ENCODE assay signal across 31 cellular contexts in the genomic region with DNA sequence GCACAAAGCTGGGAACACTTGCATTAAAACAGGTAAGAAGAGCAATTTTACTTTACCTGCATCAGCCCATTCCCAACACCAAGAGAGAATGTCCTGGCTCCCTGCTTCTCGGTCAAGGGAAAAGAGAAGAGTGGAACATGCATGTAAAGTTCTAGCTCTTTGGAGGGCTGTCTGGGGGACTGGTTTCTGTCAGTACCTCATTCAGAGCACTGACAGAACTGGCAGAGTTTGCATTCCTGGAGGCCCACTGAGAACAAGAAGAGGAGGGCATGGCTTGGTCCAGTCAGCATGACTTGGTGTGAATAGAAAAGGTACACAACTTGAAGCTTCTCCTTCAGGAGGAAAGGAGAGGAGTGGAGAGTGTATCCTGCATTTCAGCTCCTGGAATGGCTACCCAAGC.
"Had no signal": no experiment of that assay in that cellular context is flagged by ENCODE, and none has a peak within 500 bp of the region (broad histone marks: within the 10 kb centered on the region; RNA-seq: fewer than 3 reads in every experiment).

No MANE protein-coding gene starts in this region.

- H3K27me3 ChIP-seq: adrenal gland, body of pancreas, colonic mucosa, esophagus squamous epithelium, gastroesophageal sphincter had no signal

- H3K36me3 ChIP-seq: adrenal gland, colonic mucosa, esophagus squamous epithelium, gastroesophageal sphincter, WERI-Rb-1 had no signal

- H3K9me3 ChIP-seq: adrenal gland, body of pancreas, colonic mucosa, esophagus squamous epithelium, gastroesophageal sphincter had no signal

- ATAC-seq: activated CD4-positive, CD25-positive, alpha-beta regulatory T cell treated with anti-CD3 and anti-CD28 coated beads, Interleukin-2, amount 50 U/mL, for 24 hours; activated CD8-positive, alpha-beta T cell treated with anti-CD3 and anti-CD28 coated beads for 36 hours; activated naive CD8-positive, alpha-beta T cell treated with anti-CD3 and anti-CD28 coated beads, Interleukin-2, amount 50 U/mL, for 24 hours; activated T-cell treated with anti-CD3 and anti-CD28 coated beads, Interleukin-2, amount 50 U/mL, for 4 hours; activated T-helper 17 cell treated with anti-CD3 and anti-CD28 coated beads, Interleukin-2, amount 50 U/mL, for 72 hours; body of pancreas; gastroesophageal sphincter; T-helper 17 cell had no signal

- H3K4me1 ChIP-seq: adrenal gland, colonic mucosa, esophagus squamous epithelium, gastroesophageal sphincter had no signal

- H3K4me3 ChIP-seq: adrenal gland, body of pancreas, colonic mucosa, esophagus squamous epithelium, gastroesophageal sphincter had no signal

- DNase-seq: activated B cell treated with CpG ODN at 0.5 μM for 24 hours; activated CD4-positive, alpha-beta T cell treated with anti-CD3 and anti-CD28 coated beads for 48 hours; activated CD4-positive, alpha-beta T cell treated with anti-CD3 and anti-CD28 coated beads, Interleukin-2, amount 50 U/mL, for 1 hour; activated CD4-positive, alpha-beta T cell treated with anti-CD3 and anti-CD28 coated beads, Interleukin-2, amount 50 U/mL, for 48 hours; activated CD8-positive, alpha-beta memory T cell treated with anti-CD3 and anti-CD28 coated beads for 24 hours; activated CD8-positive, alpha-beta T cell treated with anti-CD3 and anti-CD28 coated beads for 36 hours; activated effector memory CD4-positive, alpha-beta T cell treated with Interleukin-2 at 50 U/mL for 16 hours; activated gamma-delta T cell treated with Interleukin-2 at 50 U/mL for 16 hours; activated naive CD4-positive, alpha-beta T cell treated with anti-CD3 and anti-CD28 coated beads, Interleukin-2, amount 50 U/mL, for 16 hours; activated naive CD4-positive, alpha-beta T cell treated with Interleukin-2 at 50 U/mL for 16 hours; activated naive CD8-positive, alpha-beta T cell treated with anti-CD3 and anti-CD28 coated beads for 36 hours; activated naive CD8-positive, alpha-beta T cell treated with anti-CD3 and anti-CD28 coated beads, Interleukin-2, amount 50 U/mL, for 24 hours; activated T-cell treated with anti-CD3 and anti-CD28 coated beads, Interleukin-2, amount 50 U/mL, for 4 hours; adrenal gland; amygdala; aorta; body of pancreas; central memory CD4-positive, alpha-beta T cell; cerebellar nuclear complex; colonic mucosa; effector CD8-positive, alpha-beta T cell; esophagus squamous epithelium; foreskin melanocyte; T-helper 1 cell; T-helper 17 cell; T1000; WERI-Rb-1 had no signal

- H3K27ac ChIP-seq: adrenal gland, body of pancreas, colonic mucosa, epithelial cell of prostate, esophagus squamous epithelium, gastroesophageal sphincter, WERI-Rb-1 had no signal
